In the genomic region with DNA sequence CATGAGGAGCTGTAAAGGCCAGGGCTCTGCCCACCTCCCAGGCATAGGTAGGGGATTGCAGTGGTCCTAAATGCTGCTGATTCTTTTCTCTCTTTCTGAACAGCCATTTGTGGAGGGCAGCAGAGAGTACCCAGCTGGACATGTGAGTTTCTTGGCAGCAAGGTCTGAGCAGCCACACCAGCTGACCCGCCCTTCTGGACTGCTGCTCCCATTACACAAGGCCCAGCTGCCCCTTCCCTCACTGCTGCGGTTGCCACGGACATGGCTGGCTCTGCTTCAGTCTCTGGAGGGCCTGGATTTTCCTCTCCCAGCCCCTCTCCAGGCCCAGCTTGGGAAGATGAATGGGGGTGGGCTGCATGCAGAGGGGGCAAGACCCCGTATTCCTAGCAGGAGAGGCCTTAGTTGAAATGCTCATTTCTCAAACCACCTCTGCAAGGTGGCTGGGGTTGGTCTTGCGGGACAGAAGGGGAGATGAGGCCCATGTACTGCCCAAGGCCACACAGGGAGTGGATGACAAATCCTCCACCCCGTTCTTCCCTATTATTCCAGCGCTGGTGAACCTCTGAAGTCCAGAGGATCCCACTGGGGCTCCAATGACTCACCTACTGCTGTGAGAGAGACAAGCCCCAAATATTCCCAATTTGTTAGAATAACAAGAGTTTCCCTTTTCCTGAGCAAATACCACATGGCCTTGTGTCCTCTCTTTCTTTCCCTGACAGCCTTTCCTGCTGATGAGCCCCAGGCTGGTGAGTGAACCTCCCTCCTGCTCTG, we compare ENCODE assay signal across 13 cellular contexts. TPM values are rescaled to one million over a fixed set of nuclear protein-coding genes. Genes with fewer than 3 reads are reported as not detected.
DNase-seq lines count a peak whose midpoint lies in the region; ATAC-seq and TF ChIP-seq lines count a peak whose summit lies in the region.
"Had no signal": no experiment of that assay in that cellular context is flagged by ENCODE, and none has a peak within 500 bp of the region (broad histone marks: within the 10 kb centered on the region; RNA-seq: fewer than 3 reads in every experiment).

No MANE protein-coding gene starts in this region.

- H3K27ac Mint-ChIP-seq in nephron: peak overlapping the region in 2 of 3 experiments; percentile 40 to 67
- no peak overlapping the region for H3K27ac Mint-ChIP-seq in nephron progenitor cell
- H3K27ac Mint-ChIP-seq: activated naive CD4-positive, alpha-beta T cell treated with anti-CD3 and anti-CD28 coated beads for 36 hours; B cell; natural killer cell treated with Interleukin-12 subunit alpha and Interleukin-12 subunit beta and Interleukin-15 and Interleukin-18, amount 100 ng/mL, for 72 hours; T-helper 2 cell treated with Interferon-gamma antibody and Interleukin-4, amounts not matched to agents 5 μg/mL and 100 μg/mL, for 36 hours had no signal

- no peaks in the 10 kb centered on the region for H3K27me3 ChIP-seq in ACC112 (ENCODE audit: insufficient read depth, low read length)

- no peak for ATAC-seq in HG02759 (IDR thresholded peaks at IDR 0.05; ENCODE audit: unreplicated experiment)
- ATAC-seq: natural killer cell treated with Interleukin-12 subunit alpha and Interleukin-12 subunit beta and Interleukin-15 and Interleukin-18, amount 100 ng/mL, for 72 hours had no signal

- peak; percentile 13 for DNase-seq in NCI-H2196 (lab: John Stamatoyannopoulos, UW; ENCODE audit: unreplicated experiment)
- DNase-seq in fibroblast of the aortic adventitia (ENCODE audit: low read depth): peak; percentile 77
- DNase-seq in NCI-H1436 (lab: John Stamatoyannopoulos, UW): no peak
- DNase-seq in NCI-H1105 treated with DMSO at 0.1 percent for 48 hours (lab: John Stamatoyannopoulos, UW): no peak
- DNase-seq in nephron progenitor cell: no peak
- DNase-seq: activated naive CD4-positive, alpha-beta T cell treated with anti-CD3 and anti-CD28 coated beads for 36 hours had no signal

- peak overlapping the region; percentile 54 for H3K27ac ChIP-seq in ACC112 (ENCODE audit: low read depth, low read length)
- H3K27ac ChIP-seq: HL-60 had no signal

- no peaks in the 10 kb centered on the region for H3K9me3 Mint-ChIP-seq in nephron
- no peaks in the 10 kb centered on the region for H3K9me3 Mint-ChIP-seq in nephron progenitor cell
- H3K9me3 Mint-ChIP-seq: activated naive CD4-positive, alpha-beta T cell treated with anti-CD3 and anti-CD28 coated beads for 36 hours; natural killer cell treated with Interleukin-12 subunit alpha and Interleukin-12 subunit beta and Interleukin-15 and Interleukin-18, amount 100 ng/mL, for 72 hours; T-helper 2 cell treated with Interferon-gamma antibody and Interleukin-4, amounts not matched to agents 5 μg/mL and 100 μg/mL, for 36 hours had no signal

- no peaks in the 10 kb centered on the region for H3K36me3 ChIP-seq in ACC112 (ENCODE audit: insufficient read depth, low read length)

- H3K36me3 Mint-ChIP-seq in nephron (ENCODE audit: low read depth) (no peaks in the 10 kb centered on the region), nephron progenitor cell (ENCODE audit: low read depth) (no peaks in the 10 kb centered on the region)
- H3K36me3 Mint-ChIP-seq: natural killer cell treated with Interleukin-12 subunit alpha and Interleukin-12 subunit beta and Interleukin-15 and Interleukin-18, amount 100 ng/mL, for 72 hours had no signal

- H3K27me3 Mint-ChIP-seq in nephron (ENCODE audit: low read depth) (peaks cover 4% of the 10 kb centered on the region), nephron progenitor cell (ENCODE audit: low read depth, poor library complexity) (peaks cover 4% of the 10 kb centered on the region)
- H3K27me3 Mint-ChIP-seq: natural killer cell treated with Interleukin-12 subunit alpha and Interleukin-12 subunit beta and Interleukin-15 and Interleukin-18, amount 100 ng/mL, for 72 hours had no signal

- H3K4me3 ChIP-seq in ACC112 (ENCODE audit: low read depth, low read length) (no peak overlapping the region), fibroblast of the aortic adventitia (ENCODE audit: low read depth, low read length) (no peak overlapping the region)

- no peaks in the 10 kb centered on the region for H3K79me2 ChIP-seq in ACC112 (ENCODE audit: control insufficient read depth, insufficient read depth, low read length, unreplicated experiment)

- H3K4me3 Mint-ChIP-seq in nephron (no peak overlapping the region), nephron progenitor cell (no peak overlapping the region)
- H3K4me3 Mint-ChIP-seq: activated naive CD4-positive, alpha-beta T cell treated with anti-CD3 and anti-CD28 coated beads for 36 hours; B cell; natural killer cell treated with Interleukin-12 subunit alpha and Interleukin-12 subunit beta and Interleukin-15 and Interleukin-18, amount 100 ng/mL, for 72 hours; T-helper 2 cell treated with Interferon-gamma antibody and Interleukin-4, amounts not matched to agents 5 μg/mL and 100 μg/mL, for 36 hours had no signal

- H3K4me1 Mint-ChIP-seq in nephron (peaks cover 5% of the 10 kb centered on the region), nephron progenitor cell (peaks cover 18% of the 10 kb centered on the region)
- H3K4me1 Mint-ChIP-seq: B cell had no signal

- TF ChIP-seq CTCF in fibroblast of the aortic adventitia (IDR thresholded peaks at IDR 0.05; ENCODE audit: insufficient read depth, low read length): peak; percentile 26
- no peak for TF ChIP-seq CTCF in nephron (IDR thresholded peaks at IDR 0.05; ENCODE audit: unreplicated experiment in 3 of 3)
- no peak for TF ChIP-seq CTCF in nephron progenitor cell (IDR thresholded peaks at IDR 0.05)

- no peak overlapping the region for H2AFZ ChIP-seq in ACC112 (ENCODE audit: low read length, unreplicated experiment)

- peaks cover 17% of the 10 kb centered on the region for H3K4me1 ChIP-seq in ACC112 (ENCODE audit: control insufficient read depth, insufficient read depth, low read length, unreplicated experiment)

RNA-seq across cellular contexts. Expression of a gene that starts 4.7 kb away (rescaled TPM):
- 1.3 TPM in 1 of 2 replicates, not detected in the other for total RNA-seq in fibroblast of the aortic adventitia (ENCODE audit: low replicate concordance)
- total RNA-seq: activated naive CD4-positive, alpha-beta T cell treated with anti-CD3 and anti-CD28 coated beads for 36 hours; B cell had no signal

RNA-seq across cellular contexts. Expression of a gene that starts 19.6 kb away (rescaled TPM):
- total RNA-seq in fibroblast of the aortic adventitia (ENCODE audit: low replicate concordance): 0.18 and 5.3 TPM in 2 replicates
- total RNA-seq: activated naive CD4-positive, alpha-beta T cell treated with anti-CD3 and anti-CD28 coated beads for 36 hours; B cell had no signal

RNA-seq across cellular contexts. Expression of a gene that starts 26.1 kb away (rescaled TPM):
- 16.6 and 233 TPM in 2 replicates for total RNA-seq in fibroblast of the aortic adventitia (ENCODE audit: low replicate concordance)

RNA-seq across cellular contexts. Expression of a gene that starts 52.6 kb away (rescaled TPM):
- total RNA-seq in fibroblast of the aortic adventitia (ENCODE audit: low replicate concordance): not detected in 2 replicates
- total RNA-seq: activated naive CD4-positive, alpha-beta T cell treated with anti-CD3 and anti-CD28 coated beads for 36 hours; B cell had no signal

Comparison
In these comparisons a context has a peak if more than half of its experiments do, and no peak if none do; other contexts are left out.
1. DNase-seq: peak in NCI-H2196 (single experiment) and fibroblast of the aortic adventitia (single experiment); none in NCI-H1436 (single experiment), NCI-H1105 treated with DMSO at 0.1 percent for 48 hours (single experiment) and nephron progenitor cell (single experiment).